7 cellular contexts compared by ENCODE assay signal in the genomic region with DNA sequence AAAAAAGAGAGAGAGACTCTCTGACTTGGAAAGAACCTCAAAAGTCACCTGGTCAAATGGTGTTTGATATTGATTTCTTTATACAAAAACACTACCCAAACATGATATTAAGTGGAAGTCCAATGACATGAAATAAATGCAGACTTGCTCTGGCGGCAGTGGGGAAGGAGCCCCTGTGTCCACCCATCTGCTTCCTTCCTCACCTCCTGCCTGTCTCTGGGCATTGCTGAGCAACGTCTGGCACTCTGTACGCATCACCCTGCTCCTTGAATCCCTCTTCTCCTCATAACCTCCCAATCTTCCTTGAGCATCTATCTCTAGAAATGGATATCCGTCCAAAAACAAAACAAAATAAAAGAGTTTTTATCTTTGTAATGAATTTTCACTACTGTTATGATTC.
"Had no signal": no experiment of that assay in that cellular context is flagged by ENCODE, and none has a peak within 500 bp of the region (broad histone marks: within the 10 kb centered on the region; RNA-seq: fewer than 3 reads in every experiment).

No MANE protein-coding gene starts in this region.

- H3K27ac ChIP-seq: GM23248 had no signal

- H3K4me1 ChIP-seq: HAP-1 had no signal

- H3K27ac Mint-ChIP-seq: HFFc6 had no signal

- DNase-seq: GM23248, GOT3, H7, HFFc6, IMR-90 had no signal

- H3K4me3 ChIP-seq: GM23248, HAP-1, K562 had no signal

- H3K36me3 ChIP-seq: HAP-1 had no signal

- H2AFZ ChIP-seq: GM23248 had no signal

- H3K4me3 Mint-ChIP-seq: HFFc6 had no signal

- H3K9ac ChIP-seq: GM23248 had no signal

- H3K9me3 Mint-ChIP-seq: HFFc6 had no signal

- H3K9me3 ChIP-seq: HAP-1 had no signal
